In genomic region chr3:14120921-14121448, GRCh38 we compare ENCODE assay signal across 6 cellular contexts. TPM values are rescaled to one million over a fixed set of nuclear protein-coding genes. Genes with fewer than 3 reads are reported as not detected.
DNase-seq lines count a peak whose midpoint lies in the region; ATAC-seq and TF ChIP-seq lines count a peak whose summit lies in the region.
"Not testable (repeated sequence)": the region's sequence is repeated elsewhere in the genome, so short reads cannot be mapped to it uniquely, and the experiment has no call there.

No MANE protein-coding gene starts in this region.

- not testable (repeated sequence) for TF ChIP-seq CTCF in WTC11 (IDR thresholded peaks at IDR 0.05); brain (conservative IDR thresholded peaks at IDR 0.05); osteocyte (IDR thresholded peaks at IDR 0.05)

- 0 out of 2 replicates have a peak overlapping the region, but pooled peaks have one; percentile 31 for H3K27ac Mint-ChIP-seq in WTC11
- H3K27ac Mint-ChIP-seq in brain = peak overlapping the region in 3 of 5 experiments; percentile 35 to 70 (median 35)
- not testable (repeated sequence) for H3K27ac Mint-ChIP-seq in osteocyte (ENCODE audit: unreplicated experiment)

- POLR2A ChIA-PET in WTC11 (lab: Charles Lee) = not testable (repeated sequence)

- not testable (repeated sequence) for H3K4me3 Mint-ChIP-seq in WTC11; osteocyte (ENCODE audit: unreplicated experiment)
- peak overlapping the region in 1 of 5 experiments; percentile 50 for H3K4me3 Mint-ChIP-seq in brain

- peaks cover 36% of the 10 kb centered on the region for H3K36me3 Mint-ChIP-seq in WTC11
- not testable (repeated sequence) for H3K36me3 Mint-ChIP-seq in brain; osteocyte (ENCODE audit: unreplicated experiment)

- not testable (repeated sequence) for H3K9me3 ChIP-seq in HUES64 (ENCODE audit: insufficient read depth, low read depth, low read length); iPS-20b (ENCODE audit: insufficient read depth, low read depth, low read length)

- H3K27me3 Mint-ChIP-seq in WTC11 (ENCODE audit: low read depth); osteocyte (ENCODE audit: unreplicated experiment): not testable (repeated sequence)
- peaks cover 17% of the 10 kb centered on the region for H3K27me3 Mint-ChIP-seq in brain

- 94% methylated on average over 2 of the region's 2 CpGs for WGBS in HUES64

- peaks cover 19% of the 10 kb centered on the region for H3K9me3 Mint-ChIP-seq in WTC11
- not testable (repeated sequence) for H3K9me3 Mint-ChIP-seq in brain; osteocyte (ENCODE audit: unreplicated experiment)

- not testable (repeated sequence) for H3K4me3 ChIP-seq in HUES64 (ENCODE audit: low read length)
- H3K4me3 ChIP-seq in iPS-20b (ENCODE audit: low read length) = peak overlapping the region; percentile 30

- DNase-seq in OCI-M1 (lab: John Stamatoyannopoulos, UW) (peak; percentile 15), osteocyte (ENCODE audit: extremely low spot score, unreplicated experiment) (peak; percentile 7)
- DNase-seq in WTC11 (ENCODE audit: low spot score) = not testable (repeated sequence)

- H3K9ac ChIP-seq in HUES64 (ENCODE audit: low read depth, low read length); iPS-20b (ENCODE audit: low read depth, low read length): not testable (repeated sequence)

- not testable (repeated sequence) for ATAC-seq in WTC11

- peak overlapping the region; percentile 73; the same call in 1 of the 2 replicates for H3K27ac ChIP-seq in HUES64 (ENCODE audit: low read depth, low read length)
- not testable (repeated sequence) for H3K27ac ChIP-seq in iPS-20b (ENCODE audit: low read length)

- H3K36me3 ChIP-seq in HUES64 (ENCODE audit: insufficient read depth, low read length) (peaks cover 25% of the 10 kb centered on the region), iPS-20b (ENCODE audit: insufficient read depth, low read depth, low read length) (peaks cover 28% of the 10 kb centered on the region)

- peaks cover 21% of the 10 kb centered on the region; the same call in 1 of the 2 replicates for H3K4me1 ChIP-seq in HUES64 (ENCODE audit: insufficient read depth, low read length)
- H3K4me1 ChIP-seq in iPS-20b (ENCODE audit: insufficient read depth, low read length) = peaks cover 25% of the 10 kb centered on the region

- H3K4me1 Mint-ChIP-seq in WTC11 = peaks cover 43% of the 10 kb centered on the region
- H3K4me1 Mint-ChIP-seq in brain = peaks cover 25% of the 10 kb centered on the region
- H3K4me1 Mint-ChIP-seq in osteocyte (ENCODE audit: unreplicated experiment) = peaks cover 19% of the 10 kb centered on the region

- CTCF ChIA-PET in WTC11 (lab: Charles Lee) = interaction anchor here (1.4 to 5.6 kb wide), 2 partner anchors 27 to 225 kb away, joined by 3 to 98 read pairs; no protein-coding TSS in a partner anchor

- H3K27me3 ChIP-seq in HUES64 (ENCODE audit: insufficient read depth, low read length); iPS-20b (ENCODE audit: insufficient read depth, low read length): not testable (repeated sequence)

RNA-seq across cellular contexts. Expression of gene CHCHD4, which starts 3.7 kb away (rescaled TPM):
- 26.9 TPM for polyA plus RNA-seq in HUES64 (2013, experiment 1 of 2)
- 25.5 TPM for polyA plus RNA-seq in HUES64 (2013, experiment 2 of 2)
- 20.9 to 27.5 TPM (median 21.4 TPM) in 3 replicates for total RNA-seq in WTC11 (2021)
- 13.3 TPM for polyA plus RNA-seq in brain (ENCODE audit: insufficient read depth, low read depth, low replicate concordance)
- 7.2 and 7.9 TPM in 2 replicates for total RNA-seq in osteocyte

RNA-seq across cellular contexts. Expression of gene TMEM43, which starts 3.9 kb away (rescaled TPM):
- 30.5 TPM for polyA plus RNA-seq in HUES64 (2013, experiment 1 of 2)
- polyA plus RNA-seq in HUES64 (2013, experiment 2 of 2) = 25.1 TPM
- total RNA-seq in WTC11 (2021) = 23.9 to 27.7 TPM (median 24.1 TPM) in 3 replicates
- 36.2 TPM for polyA plus RNA-seq in brain (ENCODE audit: insufficient read depth, low read depth, low replicate concordance)
- total RNA-seq in osteocyte = 73.3 and 76.5 TPM in 2 replicates

RNA-seq across cellular contexts. Expression of gene XPC, which starts 57.4 kb away (rescaled TPM):
- polyA plus RNA-seq in HUES64 (2013, experiment 1 of 2) = 19.8 TPM
- 24.8 TPM for polyA plus RNA-seq in HUES64 (2013, experiment 2 of 2)
- total RNA-seq in WTC11 (2021) = 31.7 to 34.9 TPM (median 32.6 TPM) in 3 replicates
- polyA plus RNA-seq in brain (ENCODE audit: insufficient read depth, low read depth, low replicate concordance) = 18.6 TPM
- total RNA-seq in osteocyte = 39.4 and 41.5 TPM in 2 replicates

RNA-seq across cellular contexts. Expression of gene LSM3, which starts 57.6 kb away (rescaled TPM):
- 32.6 TPM for polyA plus RNA-seq in HUES64 (2013, experiment 1 of 2)
- 32.6 TPM for polyA plus RNA-seq in HUES64 (2013, experiment 2 of 2)
- total RNA-seq in WTC11 (2021) = 17.7 to 21.4 TPM (median 17.8 TPM) in 3 replicates
- 13.2 TPM for polyA plus RNA-seq in brain (ENCODE audit: insufficient read depth, low read depth, low replicate concordance)
- total RNA-seq in osteocyte = 9.9 and 10.0 TPM in 2 replicates
